In genomic region chr16:19960183-19960582, GRCh38 we compare ENCODE assay signal across 26 cellular contexts.
"Had no signal": no experiment of that assay in that cellular context is flagged by ENCODE, and none has a peak within 500 bp of the region (broad histone marks: within the 10 kb centered on the region; RNA-seq: fewer than 3 reads in every experiment).

No MANE protein-coding gene starts in this region.

- H3K27ac ChIP-seq: left lung, ovary, right atrium auricular region, skin epidermis, stomach, testis, thyroid gland, transverse colon, upper lobe of left lung, vagina had no signal

- H3K27ac Mint-ChIP-seq: immature natural killer cell; mesothelial cell of epicardium; naive B cell; natural killer cell; progenitor cell of endocrine pancreas; stimulated activated naive B cell treated with anti-CD40 and anti-IgM and Interleukin-4, amounts not matched to agents 10 μg/mL and 1 μg/mL and 100 μg/mL, for 72 hours had no signal

- H3K27me3 Mint-ChIP-seq: progenitor cell of endocrine pancreas had no signal

- H3K4me3 Mint-ChIP-seq: immature natural killer cell; mesothelial cell of epicardium; natural killer cell; stimulated activated naive B cell treated with anti-CD40 and anti-IgM and Interleukin-4, amounts not matched to agents 10 μg/mL and 1 μg/mL and 100 μg/mL, for 72 hours had no signal

- H3K9me3 ChIP-seq: left lung, ovary, right atrium auricular region, stomach, testis, thyroid gland, transverse colon, upper lobe of left lung, vagina had no signal

- H3K9me3 Mint-ChIP-seq: immature natural killer cell, mesothelial cell of epicardium, natural killer cell had no signal

- H3K4me1 ChIP-seq: left lung, right atrium auricular region, stomach, testis, thyroid gland, transverse colon, upper lobe of left lung, vagina had no signal

- DNase-seq: hypothalamus; immature natural killer cell; kidney; left colon; left lung; naive B cell; natural killer cell; ovary; stimulated activated CD4-positive, alpha-beta T cell treated with anti-CD3 and anti-CD28 coated beads, Interleukin-12 subunit alpha, Interleukin-12 subunit beta, amount 100 ng/mL, for 4 hours; stimulated activated CD4-positive, alpha-beta T cell treated with anti-CD3 and anti-CD28 coated beads, Interleukin-15, amount 100 ng/mL, for 24 hours; stimulated activated CD4-positive, alpha-beta T cell treated with anti-CD3 and anti-CD28 coated beads, Interleukin-2, amount 100 ng/mL, for 24 hours; stimulated activated CD4-positive, alpha-beta T cell treated with anti-CD3 and anti-CD28 coated beads, Interleukin-4, amount 100 ng/mL, for 1 hour; stimulated activated naive B cell treated with anti-CD40 and anti-IgM and Interleukin-4, amounts not matched to agents 10 μg/mL and 1 μg/mL and 100 μg/mL, for 72 hours; stimulated activated naive CD8-positive, alpha-beta T cell treated with anti-CD3 and anti-CD28 coated beads, Interleukin-15, Interleukin-2, amounts not matched to agents 100 U/mL and 50 U/mL, for 24 hours; stomach; testis; thyroid gland; transverse colon; upper lobe of left lung had no signal

- H3K36me3 Mint-ChIP-seq: immature natural killer cell; mesothelial cell of epicardium; naive B cell; natural killer cell; stimulated activated naive B cell treated with anti-CD40 and anti-IgM and Interleukin-4, amounts not matched to agents 10 μg/mL and 1 μg/mL and 100 μg/mL, for 72 hours had no signal

- H3K36me3 ChIP-seq: left lung, ovary, right atrium auricular region, stomach, thyroid gland, transverse colon, upper lobe of left lung, vagina had no signal

- H3K27me3 ChIP-seq: ovary, right atrium auricular region, stomach, testis, thyroid gland, upper lobe of left lung, vagina had no signal

- ATAC-seq: left colon; left lung; natural killer cell; sciatic nerve; stimulated activated naive B cell treated with anti-CD40 and anti-IgM and Interleukin-4, amounts not matched to agents 10 μg/mL and 1 μg/mL and 100 μg/mL, for 72 hours; stimulated activated naive CD8-positive, alpha-beta T cell treated with anti-CD3 and anti-CD28 coated beads, Interleukin-15, Interleukin-2, amounts not matched to agents 100 U/mL and 50 U/mL, for 24 hours had no signal

- H3K4me3 ChIP-seq: left lung, lung, ovary, right atrium auricular region, skin epidermis, stomach, thyroid gland, transverse colon, upper lobe of left lung, vagina had no signal

- H3K4me1 Mint-ChIP-seq: immature natural killer cell; mesothelial cell of epicardium; naive B cell; natural killer cell; stimulated activated naive B cell treated with anti-CD40 and anti-IgM and Interleukin-4, amounts not matched to agents 10 μg/mL and 1 μg/mL and 100 μg/mL, for 72 hours had no signal
